20 cellular contexts compared by ENCODE assay signal in the genomic region with DNA sequence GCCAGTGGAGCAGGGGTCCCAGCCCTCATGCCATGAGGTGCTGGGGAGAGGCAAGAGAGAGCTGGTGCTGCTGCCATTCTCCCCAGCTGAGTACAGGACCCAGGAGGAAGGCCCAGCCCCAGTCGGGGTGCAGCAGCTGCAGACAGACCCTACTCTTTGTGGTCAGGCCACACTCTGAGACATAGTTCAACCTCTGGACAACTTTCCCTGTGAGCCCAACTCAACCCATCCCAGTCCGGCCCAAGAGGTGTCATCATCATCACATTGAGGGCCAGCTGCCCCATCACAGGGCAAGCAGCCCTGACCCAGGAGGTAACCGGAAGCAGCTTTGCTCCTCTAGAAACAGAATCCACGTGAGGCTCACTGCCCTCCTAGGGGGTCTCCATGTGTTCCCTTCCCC.
DNase-seq lines count a peak whose midpoint lies in the region; ATAC-seq, FAIRE-seq and TF ChIP-seq lines count a peak whose summit lies in the region.
"Had no signal": no experiment of that assay in that cellular context is flagged by ENCODE, and none has a peak within 500 bp of the region (broad histone marks: within the 10 kb centered on the region; RNA-seq: fewer than 3 reads in every experiment).

No MANE protein-coding gene starts in this region.

- no peaks in the 10 kb centered on the region for H3K79me1 ChIP-seq in H1 (ENCODE audit: low read depth, low read length)

- no peaks in the 10 kb centered on the region for H3K36me3 ChIP-seq in H1 (ENCODE audit: control insufficient read depth in 2 of 4, insufficient read depth in 4 of 4, low read length in 3 of 4)
- H3K36me3 ChIP-seq: BE2C had no signal

- H3K27me3 ChIP-seq in H1 (replicated peaks in 1 of 4; ENCODE audit: control insufficient read depth in 3 of 4, extremely low read depth in 1 of 4, insufficient read depth in 3 of 4, low read length in 3 of 4) = no peaks in the 10 kb centered on the region
- H3K27me3 ChIP-seq: BE2C had no signal

- H2BK20ac ChIP-seq in H1 (ENCODE audit: low read length) = no peak overlapping the region

- TF ChIP-seq EP300 in H1 (IDR thresholded peaks at IDR 0.05; ENCODE audit: borderline replicate concordance in 1 of 2, low read depth in 2 of 2, low read length in 2 of 2) = no peak

- no peak for DNase-seq in GM12892 (ENCODE audit: insufficient read length)
- no peak for DNase-seq in H1 (ENCODE audit: low read depth in 1 of 2, low spot score in 2 of 2)
- peak; percentile 53 for DNase-seq in mesenteric fat pad (ENCODE audit: low spot score)
- DNase-seq in posterior vena cava (ENCODE audit: low spot score) = peak; percentile 23
- no peak for DNase-seq in NCI-H2029 (lab: John Stamatoyannopoulos, UW)
- no peak for DNase-seq in 8988T
- DNase-seq: BE2C; CD4-positive, alpha-beta memory T cell; COR-L47; DMS153; DMS79 treated with DMSO at 0.1 percent for 48 hours; EL had no signal

- no peaks in the 10 kb centered on the region for H3K79me2 ChIP-seq in H1 (ENCODE audit: control insufficient read depth in 1 of 2, insufficient read depth in 2 of 2, low read length in 2 of 2)

- FAIRE-seq in GM12892 (lab: Jason Lieb, UNC) (peak; percentile 14), H1 (lab: Jason Lieb, UNC) (no peak)
- FAIRE-seq: A204.1, D721Med, G401.6, GM12891, H54 had no signal

- H2AK5ac ChIP-seq in H1 (ENCODE audit: low read depth, low read length) = no peak overlapping the region

- no peak overlapping the region for H2BK5ac ChIP-seq in H1 (ENCODE audit: low read depth, low read length)

- TF ChIP-seq POLR2A in GM12892 (IDR thresholded peaks at IDR 0.05; ENCODE audit: low read depth, low read length) (no peak), H1 (IDR thresholded peaks at IDR 0.05; ENCODE audit: control extremely low read depth in 1 of 2, low read depth in 2 of 2, low read length in 2 of 2) (no peak)

- no peak overlapping the region for H2BK12ac ChIP-seq in H1 (ENCODE audit: low read depth, low read length)

- H3K18ac ChIP-seq in H1 (ENCODE audit: extremely low read depth, low read length) = no peak overlapping the region

- no peak overlapping the region for H3K4me3 ChIP-seq in H1 (ENCODE audit: extremely low read depth in 1 of 4, insufficient read depth in 2 of 4, low read depth in 3 of 4, low read length in 4 of 4)

- no peak overlapping the region for H3K23ac ChIP-seq in H1 (ENCODE audit: insufficient read length)

- no peak overlapping the region for H2BK15ac ChIP-seq in H1 (ENCODE audit: low read length)

- no peak overlapping the region for H2AFZ ChIP-seq in H1 (ENCODE audit: low read length)

- no peak for TF ChIP-seq CTCF in H1 (IDR thresholded peaks at IDR 0.05; ENCODE audit: control extremely low read depth in 1 of 3, insufficient read depth in 1 of 3, low read depth in 1 of 3, low read length in 3 of 3)

- no peak for TF ChIP-seq RAD21 in H1 (IDR thresholded peaks at IDR 0.05 in 1 of 2, conservative IDR thresholded peaks at IDR 0.05 in 1 of 2; ENCODE audit: low read depth in 2 of 2, low read length in 2 of 2)

- no peak overlapping the region for H3K56ac ChIP-seq in H1 (replicated peaks; ENCODE audit: insufficient read length, low read depth, low read length)

- H3K9me3 ChIP-seq in H1 (ENCODE audit: insufficient read depth in 2 of 2, low read depth in 1 of 2, low read length in 1 of 2) = peaks cover 0 to 5% of the 10 kb centered on the region in 2 experiments; a peak in 2 of 4 replicates
- H3K9me3 ChIP-seq: BE2C had no signal

- CTCF ChIA-PET in H1 (lab: Charles Lee; ENCODE audit: partially characterized antibody) = interaction anchor here (0.9 to 1.2 kb wide), 4 partner anchors 15 to 70 kb away, joined by 3 to 4 read pairs (median 3); no protein-coding TSS in a partner anchor

- H3K4me2 ChIP-seq in H1 (ENCODE audit: insufficient read depth in 1 of 2, low read depth in 2 of 2, low read length in 2 of 2) = no peak overlapping the region

- no peak overlapping the region for H3K4ac ChIP-seq in H1 (replicated peaks; ENCODE audit: insufficient read length, low read depth, low read length)

- H4K20me1 ChIP-seq in H1 (replicated peaks in 1 of 2; ENCODE audit: control insufficient read depth in 1 of 2, insufficient read depth in 2 of 2, low read length in 2 of 2) = no peaks in the 10 kb centered on the region

- POLR2A ChIA-PET in H1 (lab: Charles Lee; ENCODE audit: partially characterized antibody) = no interaction called here

- ATAC-seq in HG02610 (IDR thresholded peaks at IDR 0.05; ENCODE audit: unreplicated experiment) (no peak), HG02852 (IDR thresholded peaks at IDR 0.05; ENCODE audit: unreplicated experiment) (no peak)

- H4K5ac ChIP-seq in H1 (ENCODE audit: insufficient read length, low read depth, low read length) = no peak overlapping the region

- no peaks in the 10 kb centered on the region for H3K4me1 ChIP-seq in H1 (replicated peaks in 1 of 4; ENCODE audit: control insufficient read depth in 3 of 4, insufficient read depth in 4 of 4, low read length in 3 of 4)
- H3K4me1 ChIP-seq: BE2C had no signal

- WGBS in H1 (ENCODE audit: extremely low coverage in 1 of 2, insufficient coverage in 1 of 2, insufficient read length in 1 of 2, insufficient replicate concordance in 2 of 2, low coverage in 1 of 2, low lambda C conversion rate in 2 of 2, missing lambda C conversion rate in 1 of 2), 2 experiments = 77% methylated on average over 3 of the region's 4 CpGs; no CpG with 5 or more reads in 1 of the 2 experiments

- H3K27ac ChIP-seq in H1 (ENCODE audit: low read depth, low read length) = no peak overlapping the region
- H3K27ac ChIP-seq: C4-2B had no signal

- H3K9ac ChIP-seq in H1 (replicated peaks in 1 of 4; ENCODE audit: extremely low read depth in 1 of 4, low read depth in 3 of 4, low read length in 3 of 4) = no peak overlapping the region

- H4K91ac ChIP-seq in H1 (replicated peaks; ENCODE audit: insufficient read length, low read length) = no peak overlapping the region

- H3K23me2 ChIP-seq in H1 (ENCODE audit: low read depth, low read length) = no peaks in the 10 kb centered on the region; the same call in 1 of the 2 replicates

- intact Hi-C loops in posterior vena cava (cut with DNase I) = no loop called here

- H2BK120ac ChIP-seq in H1 (replicated peaks; ENCODE audit: low read depth, low read length) = no peak overlapping the region

- H3K14ac ChIP-seq in H1 (ENCODE audit: insufficient read length) = no peak overlapping the region

- 0 out of 2 replicates have a peak overlapping the region, but pooled peaks have one; percentile 18 for H4K8ac ChIP-seq in H1 (ENCODE audit: extremely low read depth, insufficient read depth, low read length)

TF ChIP-seq in H1, 55 proteins besides CTCF, POLR2A, EP300 and RAD21 (continues in another document):
- TF ChIP-seq JUND (IDR thresholded peaks at IDR 0.05; ENCODE audit: low read length) (no peak), ZNF274 (IDR thresholded peaks at IDR 0.05; ENCODE audit: borderline replicate concordance, extremely low read depth, low read length) (no peak), RXRA (IDR thresholded peaks at IDR 0.05; ENCODE audit: insufficient read depth, low read depth, low read length) (no peak), POLR2AphosphoS5 (IDR thresholded peaks at IDR 0.05; ENCODE audit: low read depth, low read length) (no peak), TEAD4 (IDR thresholded peaks at IDR 0.05; ENCODE audit: low read depth, low read length) (no peak), NRF1 (IDR thresholded peaks at IDR 0.05; ENCODE audit: low read depth, low read length) (no peak), PHF8 (conservative IDR thresholded peaks at IDR 0.05; ENCODE audit: low read depth, low read length) (no peak), HDAC2 (IDR thresholded peaks at IDR 0.05; ENCODE audit: borderline replicate concordance in 1 of 2, low read depth in 2 of 2, low read length in 2 of 2) (no peak), CBX5 (IDR thresholded peaks at IDR 0.05; ENCODE audit: low read depth, low read length) (no peak), GABPA (IDR thresholded peaks at IDR 0.05; ENCODE audit: borderline replicate concordance, insufficient read depth, low read length) (no peak)
- TF ChIP-seq, protein P1, sequence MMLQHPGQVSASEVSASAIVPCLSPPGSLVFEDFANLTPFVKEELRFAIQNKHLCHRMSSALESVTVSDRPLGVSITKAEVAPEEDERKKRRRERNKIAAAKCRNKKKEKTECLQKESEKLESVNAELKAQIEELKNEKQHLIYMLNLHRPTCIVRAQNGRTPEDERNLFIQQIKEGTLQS (IDR thresholded peaks at IDR 0.05; ENCODE audit: insufficient read depth, low read depth, low read length) = no peak
- TF ChIP-seq, protein P2, sequence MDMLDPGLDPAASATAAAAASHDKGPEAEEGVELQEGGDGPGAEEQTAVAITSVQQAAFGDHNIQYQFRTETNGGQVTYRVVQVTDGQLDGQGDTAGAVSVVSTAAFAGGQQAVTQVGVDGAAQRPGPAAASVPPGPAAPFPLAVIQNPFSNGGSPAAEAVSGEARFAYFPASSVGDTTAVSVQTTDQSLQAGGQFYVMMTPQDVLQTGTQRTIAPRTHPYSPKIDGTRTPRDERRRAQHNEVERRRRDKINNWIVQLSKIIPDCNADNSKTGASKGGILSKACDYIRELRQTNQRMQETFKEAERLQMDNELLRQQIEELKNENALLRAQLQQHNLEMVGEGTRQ (IDR thresholded peaks at IDR 0.05; ENCODE audit: low read length) = no peak

Comparison
In these comparisons a context has a peak if more than half of its experiments do, and no peak if none do; other contexts are left out.
1. DNase-seq: peak in mesenteric fat pad (single experiment) and posterior vena cava (single experiment); none in GM12892 (single experiment), H1 (0 of 2), NCI-H2029 (single experiment) and 8988T (single experiment).